32 cellular contexts compared by ENCODE assay signal in the genomic region with DNA sequence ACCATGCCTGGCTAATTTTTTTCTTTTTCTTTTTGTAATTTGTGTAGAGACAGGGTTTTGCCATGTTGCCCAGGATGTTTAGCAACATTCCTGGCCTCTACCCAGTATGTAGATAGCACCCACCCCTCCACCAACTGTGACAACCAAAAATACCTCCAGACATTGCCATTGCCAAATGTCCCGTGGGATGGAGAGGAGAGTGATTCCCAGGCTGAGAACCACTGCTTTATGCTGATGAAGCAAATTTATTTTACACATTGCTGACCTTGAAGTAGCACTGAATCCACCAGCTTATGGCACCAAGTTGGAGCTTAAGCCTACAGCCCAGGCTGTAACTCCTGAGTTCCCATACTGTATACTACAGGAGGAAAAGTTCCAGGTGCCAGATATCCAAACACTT. TPM values are rescaled to one million over a fixed set of nuclear protein-coding genes. Genes with fewer than 3 reads are reported as not detected.
"Had no signal": no experiment of that assay in that cellular context is flagged by ENCODE, and none has a peak within 500 bp of the region (broad histone marks: within the 10 kb centered on the region; RNA-seq: fewer than 3 reads in every experiment).

No MANE protein-coding gene starts in this region.

- H3K27ac ChIP-seq: brain microvascular endothelial cell, esophagus muscularis mucosa, foreskin keratinocyte, gastrocnemius medialis, heart left ventricle, WERI-Rb-1 had no signal

- H3K4me3 ChIP-seq: esophagus muscularis mucosa, gastrocnemius medialis, heart left ventricle had no signal

- FAIRE-seq: astrocyte, bronchial epithelial cell, colon had no signal

- H3K27me3 ChIP-seq: esophagus muscularis mucosa, gastrocnemius medialis, heart left ventricle had no signal

- H3K36me3 ChIP-seq: brain microvascular endothelial cell, esophagus muscularis mucosa, gastrocnemius medialis, heart left ventricle, WERI-Rb-1 had no signal

- H3K9me3 ChIP-seq: esophagus muscularis mucosa, gastrocnemius medialis, heart left ventricle had no signal

- H3K4me1 ChIP-seq: foreskin keratinocyte, gastrocnemius medialis had no signal

- DNase-seq: activated B cell treated with CpG ODN at 0.5 μM for 24 hours; activated CD4-positive, alpha-beta T cell treated with anti-CD3 and anti-CD28 coated beads for 48 hours; activated CD4-positive, alpha-beta T cell treated with anti-CD3 and anti-CD28 coated beads, Interleukin-2, amount 50 U/mL, for 1 hour; activated CD4-positive, alpha-beta T cell treated with anti-CD3 and anti-CD28 coated beads, Interleukin-2, amount 50 U/mL, for 48 hours; activated CD8-positive, alpha-beta memory T cell treated with anti-CD3 and anti-CD28 coated beads for 24 hours; activated CD8-positive, alpha-beta T cell treated with anti-CD3 and anti-CD28 coated beads for 36 hours; activated effector memory CD4-positive, alpha-beta T cell treated with Interleukin-2 at 50 U/mL for 16 hours; activated gamma-delta T cell treated with Interleukin-2 at 50 U/mL for 16 hours; activated naive CD4-positive, alpha-beta T cell treated with anti-CD3 and anti-CD28 coated beads, Interleukin-2, amount 50 U/mL, for 16 hours; activated naive CD4-positive, alpha-beta T cell treated with Interleukin-2 at 50 U/mL for 16 hours; activated T-cell treated with anti-CD3 and anti-CD28 coated beads, Interleukin-2, amount 50 U/mL, for 4 hours; amniotic stem cell; brain microvascular endothelial cell; caudate nucleus; cortex of kidney; dermis blood vessel endothelial cell; effector CD4-positive, alpha-beta T cell; effector memory CD8-positive, alpha-beta T cell; erythroblast; foreskin keratinocyte; gastrocnemius medialis; glutamatergic neuron; heart left ventricle; T-helper 17 cell; T1000; WERI-Rb-1 had no signal

- ATAC-seq: activated CD4-positive, CD25-positive, alpha-beta regulatory T cell treated with anti-CD3 and anti-CD28 coated beads, Interleukin-2, amount 50 U/mL, for 24 hours; activated CD8-positive, alpha-beta T cell treated with anti-CD3 and anti-CD28 coated beads for 36 hours; activated T-cell treated with anti-CD3 and anti-CD28 coated beads, Interleukin-2, amount 50 U/mL, for 4 hours; activated T-helper 17 cell treated with anti-CD3 and anti-CD28 coated beads, Interleukin-2, amount 50 U/mL, for 72 hours; effector memory CD8-positive, alpha-beta T cell; foreskin keratinocyte; gastrocnemius medialis; T-helper 17 cell had no signal

RNA-seq across cellular contexts. Expression of a gene that starts 58.5 kb away (rescaled TPM):
- total RNA-seq: activated B cell treated with CpG ODN at 0.5 μM for 24 hours; activated CD8-positive, alpha-beta T cell treated with anti-CD3 and anti-CD28 coated beads for 36 hours; activated T-cell treated with anti-CD3 and anti-CD28 coated beads, Interleukin-2, amount 50 U/mL, for 4 hours; activated T-helper 17 cell treated with anti-CD3 and anti-CD28 coated beads, Interleukin-2, amount 50 U/mL, for 72 hours; bronchial epithelial cell; foreskin keratinocyte had no signal
- polyA plus RNA-seq: foreskin keratinocyte had no signal
